ENCODE assay signal across 8 cellular contexts in the genomic region with DNA sequence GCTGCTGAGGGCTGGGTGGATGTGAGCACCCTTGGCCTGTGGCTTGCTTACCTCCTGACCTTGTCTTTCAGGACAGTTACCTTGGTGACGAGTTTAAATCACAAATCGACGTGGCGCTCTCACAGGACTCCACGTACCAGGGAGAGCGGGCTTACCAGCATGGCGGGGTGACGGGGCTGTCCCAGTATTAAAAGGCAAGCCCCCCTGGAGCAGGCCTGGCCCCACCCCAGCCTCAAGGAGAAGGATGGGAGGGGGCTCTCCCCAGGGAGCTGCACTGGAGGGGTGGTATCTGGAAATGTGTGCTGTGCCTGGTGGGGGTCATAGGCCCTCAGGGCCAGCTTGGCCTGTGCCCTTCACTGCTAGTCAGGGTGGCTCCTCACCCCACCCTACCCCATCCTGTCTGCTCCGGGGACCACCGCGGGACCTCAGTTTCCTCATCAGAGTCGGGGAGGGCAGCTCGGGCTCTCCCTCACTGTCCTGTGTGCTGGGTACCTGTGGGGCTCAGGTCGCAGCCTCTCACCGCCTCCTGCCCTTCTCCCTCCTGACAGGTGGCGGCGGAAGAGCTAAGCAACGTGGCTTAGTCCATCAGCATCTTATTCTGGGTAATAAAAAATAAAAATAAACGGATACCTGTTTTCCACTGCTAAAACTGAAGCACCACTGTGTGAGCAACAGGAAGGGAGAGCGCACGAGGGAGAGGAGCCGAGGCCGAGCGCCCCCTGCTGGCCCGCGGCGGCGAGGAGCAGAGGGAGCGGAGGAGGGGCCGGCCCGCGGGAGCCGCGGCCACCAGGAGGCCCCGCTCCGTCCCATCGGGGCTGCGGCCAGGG. TPM values are rescaled to one million over a fixed set of nuclear protein-coding genes. Genes with fewer than 3 reads are reported as not detected.
DNase-seq lines count a peak whose midpoint lies in the region; ATAC-seq and TF ChIP-seq lines count a peak whose summit lies in the region.
"Had no signal": no experiment of that assay in that cellular context is flagged by ENCODE, and none has a peak within 500 bp of the region (broad histone marks: within the 10 kb centered on the region; RNA-seq: fewer than 3 reads in every experiment).

No MANE protein-coding gene starts in this region.

- TF ChIP-seq POLR2A in esophagus muscularis mucosa (IDR thresholded peaks at IDR 0.05; ENCODE audit: low read depth), result no peak

- H3K4me1 Mint-ChIP-seq in natural killer cell, result peaks cover 0 to 17% of the 10 kb centered on the region in 2 donors
- peaks cover 32% of the 10 kb centered on the region for H3K4me1 Mint-ChIP-seq in stimulated activated naive CD8-positive, alpha-beta T cell treated with anti-CD3 and anti-CD28 coated beads, Interleukin-15, amount 100 ng/mL, for 72 hours

- no peaks in the 10 kb centered on the region for H3K36me3 Mint-ChIP-seq in natural killer cell

- no peak overlapping the region for H3K4me3 Mint-ChIP-seq in natural killer cell
- no peak overlapping the region for H3K4me3 Mint-ChIP-seq in stimulated activated naive CD8-positive, alpha-beta T cell treated with anti-CD3 and anti-CD28 coated beads, Interleukin-15, amount 100 ng/mL, for 72 hours
- H3K4me3 Mint-ChIP-seq: dendritic cell treated with granulocyte-macrophage colony-stimulating factor and Interleukin-4, amounts not matched to agents 40 ng/mL and 50 ng/mL, for 4 days had no signal

- TF ChIP-seq CTCF in esophagus muscularis mucosa (IDR thresholded peaks at IDR 0.05), result peak in 2 of 3 experiments; percentile 92 to 97
- TF ChIP-seq CTCF in natural killer cell (IDR thresholded peaks at IDR 0.05), result peak; percentile 83

- H3K27ac Mint-ChIP-seq in natural killer cell, result no peak overlapping the region
- peak overlapping the region in 1 of 2 donors; percentile 57 for H3K27ac Mint-ChIP-seq in stimulated activated naive CD8-positive, alpha-beta T cell treated with anti-CD3 and anti-CD28 coated beads, Interleukin-15, amount 100 ng/mL, for 72 hours
- H3K27ac Mint-ChIP-seq: dendritic cell treated with granulocyte-macrophage colony-stimulating factor and Interleukin-4, amounts not matched to agents 40 ng/mL and 50 ng/mL, for 4 days had no signal

- H3K9me3 ChIP-seq in esophagus muscularis mucosa, result no peaks in the 10 kb centered on the region

- intact Hi-C loops in esophagus muscularis mucosa (cut with DNase I) (no loop called here), natural killer cell (cut with micrococcal nuclease) (no loop called here)

- H3K27me3 ChIP-seq in esophagus muscularis mucosa, result peaks cover 0 to 28% (median 11%) of the 10 kb centered on the region in 4 donors

- peaks cover 0 to 6% of the 10 kb centered on the region in 2 donors for H3K27me3 Mint-ChIP-seq in natural killer cell (ENCODE audit: low read depth in 2 of 2)
- peaks cover 9% of the 10 kb centered on the region for H3K27me3 Mint-ChIP-seq in stimulated activated naive CD8-positive, alpha-beta T cell treated with anti-CD3 and anti-CD28 coated beads, Interleukin-15, amount 100 ng/mL, for 72 hours

- TF ChIP-seq EP300 in esophagus muscularis mucosa (IDR thresholded peaks at IDR 0.05), result no peak

- no peak overlapping the region for H3K4me3 ChIP-seq in esophagus muscularis mucosa

- DNase-seq in NOMO-1 (lab: John Stamatoyannopoulos, UW; ENCODE audit: unreplicated experiment in 2 of 2), result peak; percentile 40 to 54
- DNase-seq in activated T-cell treated with anti-CD3 and anti-CD28 coated beads for 48 hours (ENCODE audit: low read depth), result peak; percentile 64
- no peak for DNase-seq in esophagus muscularis mucosa (ENCODE audit: extremely low spot score)
- peak; percentile 60 for DNase-seq in natural killer cell
- peak; percentile 54 to 65 for DNase-seq in stimulated activated naive CD8-positive, alpha-beta T cell treated with anti-CD3 and anti-CD28 coated beads, Interleukin-15, amount 100 ng/mL, for 72 hours

- no peaks in the 10 kb centered on the region for H3K9me3 Mint-ChIP-seq in natural killer cell
- no peaks in the 10 kb centered on the region for H3K9me3 Mint-ChIP-seq in stimulated activated naive CD8-positive, alpha-beta T cell treated with anti-CD3 and anti-CD28 coated beads, Interleukin-15, amount 100 ng/mL, for 72 hours
- H3K9me3 Mint-ChIP-seq: dendritic cell treated with granulocyte-macrophage colony-stimulating factor and Interleukin-4, amounts not matched to agents 40 ng/mL and 50 ng/mL, for 4 days had no signal

- peaks cover 56 to 75% (median 73%) of the 10 kb centered on the region in 4 donors for H3K36me3 ChIP-seq in esophagus muscularis mucosa

- 37% methylated on average over 33 of the region's 38 CpGs for WGBS in esophagus muscularis mucosa

- H3K4me1 ChIP-seq in esophagus muscularis mucosa, result peaks cover 23 to 37% (median 32%) of the 10 kb centered on the region in 4 donors

- ATAC-seq in GM19324 (IDR thresholded peaks at IDR 0.05; ENCODE audit: low FRiP score, unreplicated experiment) (peak; percentile 45), natural killer cell (peak; percentile 72 to 83 (median 81)), HG03565 (IDR thresholded peaks at IDR 0.05; ENCODE audit: unreplicated experiment) (no peak)
- ATAC-seq in stimulated activated naive CD8-positive, alpha-beta T cell treated with anti-CD3 and anti-CD28 coated beads, Interleukin-15, amount 100 ng/mL, for 72 hours, result peak; percentile 71

- no peak overlapping the region for H3K27ac ChIP-seq in esophagus muscularis mucosa (replicated peaks in 1 of 4)

RNA-seq across cellular contexts. Expression of a gene that starts 29.8 kb away (rescaled TPM):
- total RNA-seq in esophagus muscularis mucosa, result 1 to 10 TPM in 3 of 4 donors, under 1 TPM in 1; 0.42 to 3.2 (median 1.1) TPM
- total RNA-seq in natural killer cell, result not detected

RNA-seq across cellular contexts. Expression of a gene that starts 34.4 kb away (rescaled TPM):
- total RNA-seq in esophagus muscularis mucosa, result 100 to 1,000 TPM in 1 of 4 donors, 10 to 100 TPM in 3; 54.8 to 116 (median 77.4) TPM
- total RNA-seq in natural killer cell, result 100 to 1,000 TPM; 123 to 140 (median 138) TPM

RNA-seq across cellular contexts. Expression of a gene that starts 53.0 kb away (rescaled TPM):
- total RNA-seq in esophagus muscularis mucosa (100 to 1,000 TPM; 173 to 231 (median 210) TPM), natural killer cell (100 to 1,000 TPM; 204 to 228 (median 218) TPM)

RNA-seq across cellular contexts. Expression of a gene that starts 53.3 kb away (rescaled TPM):
- total RNA-seq in esophagus muscularis mucosa, result 10 to 100 TPM; 38.4 to 42.6 (median 41.7) TPM
- 10 to 100 TPM; 59.3 to 66.9 (median 62.9) TPM for total RNA-seq in natural killer cell
